In genomic region chr3:31227152-31227581, GRCh38 we compare ENCODE assay signal across 12 cellular contexts.
DNase-seq lines count a peak whose midpoint lies in the region; ATAC-seq, FAIRE-seq and TF ChIP-seq lines count a peak whose summit lies in the region.
"Had no signal": no experiment of that assay in that cellular context is flagged by ENCODE, and none has a peak within 500 bp of the region (broad histone marks: within the 10 kb centered on the region; RNA-seq: fewer than 3 reads in every experiment).

No MANE protein-coding gene starts in this region.

- no peak overlapping the region for H3K9ac ChIP-seq in Karpas-422 (ENCODE audit: low read length)

- H3K27ac Mint-ChIP-seq in CD14-positive monocyte = peak overlapping the region; percentile 85 to 97 (median 93)
- H3K27ac Mint-ChIP-seq in activated CD8-positive, alpha-beta T cell treated with anti-CD3 and anti-CD28 coated beads, Interleukin-2, amount 10 ng/mL, durations not matched to agents 7 days and 5 days = peak overlapping the region; percentile 85

- in situ Hi-C loops in brain microvascular endothelial cell (cut with HindIII; ENCODE audit: low pct_ligation_motif_present, low sequenced_read_pairs) = no loop called here
- in situ Hi-C loops in gastrocnemius medialis (cut with MboI; ENCODE audit: low sequenced_read_pairs in 4 of 4) = no loop called here

- 9 to 22% methylated on average over 3 of the region's 3 CpGs for WGBS in sigmoid colon, 2 donors

- no peaks in the 10 kb centered on the region for H3K27me3 ChIP-seq in Karpas-422 (ENCODE audit: low read length)
- H3K27me3 ChIP-seq in sigmoid colon = no peaks in the 10 kb centered on the region
- no peaks in the 10 kb centered on the region for H3K27me3 ChIP-seq in brain microvascular endothelial cell (replicated peaks)
- no peaks in the 10 kb centered on the region for H3K27me3 ChIP-seq in gastrocnemius medialis
- H3K27me3 ChIP-seq: heart right ventricle had no signal

- H3K79me2 ChIP-seq in Karpas-422 (ENCODE audit: low read length) = no peaks in the 10 kb centered on the region

- H3K9me2 ChIP-seq in Karpas-422 (replicated peaks; ENCODE audit: insufficient read depth, low read length) = no peaks in the 10 kb centered on the region

- H4K20me1 ChIP-seq in Karpas-422 (ENCODE audit: insufficient read depth, low read depth, low read length) = no peaks in the 10 kb centered on the region

- H3K9me3 Mint-ChIP-seq in CD14-positive monocyte = peaks cover 0 to 3% (median 0%) of the 10 kb centered on the region in 7 donors
- H3K9me3 Mint-ChIP-seq in activated CD8-positive, alpha-beta T cell treated with anti-CD3 and anti-CD28 coated beads, Interleukin-2, amount 10 ng/mL, durations not matched to agents 7 days and 5 days (ENCODE audit: insufficient read depth) = peaks cover 19% of the 10 kb centered on the region

- TF ChIP-seq POLR2A in sigmoid colon (IDR thresholded peaks at IDR 0.05) (no peak), gastrocnemius medialis (IDR thresholded peaks at IDR 0.05) (no peak)

- H3K4me1 Mint-ChIP-seq in CD14-positive monocyte = peaks cover 64% of the 10 kb centered on the region
- peaks cover 82% of the 10 kb centered on the region for H3K4me1 Mint-ChIP-seq in activated CD8-positive, alpha-beta T cell treated with anti-CD3 and anti-CD28 coated beads, Interleukin-2, amount 10 ng/mL, durations not matched to agents 7 days and 5 days (ENCODE audit: low read depth)

- no peak for TF ChIP-seq CTCF in CD14-positive monocyte (IDR thresholded peaks at IDR 0.05)
- no peak for TF ChIP-seq CTCF in sigmoid colon (IDR thresholded peaks at IDR 0.05)
- TF ChIP-seq CTCF in brain microvascular endothelial cell (IDR thresholded peaks at IDR 0.05; ENCODE audit: low read depth, low read length, missing control alignments) = no peak
- TF ChIP-seq CTCF in gastrocnemius medialis (IDR thresholded peaks at IDR 0.05 in 4 of 5, conservative IDR thresholded peaks at IDR 0.05 in 1 of 5) = no peak

- no peaks in the 10 kb centered on the region for H3K36me3 ChIP-seq in Karpas-422 (ENCODE audit: insufficient read depth, low read length)
- H3K36me3 ChIP-seq in sigmoid colon = no peaks in the 10 kb centered on the region
- no peaks in the 10 kb centered on the region for H3K36me3 ChIP-seq in brain microvascular endothelial cell (replicated peaks)
- no peaks in the 10 kb centered on the region for H3K36me3 ChIP-seq in gastrocnemius medialis
- H3K36me3 ChIP-seq: heart right ventricle had no signal

- H3K4me2 ChIP-seq in Karpas-422 (ENCODE audit: low read depth, low read length, poor library complexity, severe bottlenecking) = no peak overlapping the region

- intact Hi-C loops in CD14-positive monocyte (cut with micrococcal nuclease) = loop anchor here in 1 of 2 donors (5.0 kb wide), 1 partner anchor 40 kb away; no protein-coding TSS in a partner anchor
- intact Hi-C loops in sigmoid colon (cut with DNase I) = no loop called here
- intact Hi-C loops in gastrocnemius medialis (cut with DNase I; ENCODE audit: low total_unique reads) = no loop called here

- H3K4me1 ChIP-seq in Karpas-422 (ENCODE audit: low read length) (no peaks in the 10 kb centered on the region), sigmoid colon (no peaks in the 10 kb centered on the region), gastrocnemius medialis (no peaks in the 10 kb centered on the region)

- H3K4me3 Mint-ChIP-seq in CD14-positive monocyte = no peak overlapping the region
- H3K4me3 Mint-ChIP-seq in activated CD8-positive, alpha-beta T cell treated with anti-CD3 and anti-CD28 coated beads, Interleukin-2, amount 10 ng/mL, durations not matched to agents 7 days and 5 days = peak overlapping the region; percentile 12
- H3K4me3 Mint-ChIP-seq: brain had no signal

- no peak for TF ChIP-seq EP300 in sigmoid colon (IDR thresholded peaks at IDR 0.05)

- peak; percentile 54 for ATAC-seq in activated CD8-positive, alpha-beta T cell treated with anti-CD3 and anti-CD28 coated beads, Interleukin-2, amount 10 ng/mL, durations not matched to agents 7 days and 5 days
- ATAC-seq in gastrocnemius medialis = no peak
- ATAC-seq: SK-N-SH treated with all-trans-retinoic acid at 6 μM for 48 hours had no signal

- H3K27me3 Mint-ChIP-seq in CD14-positive monocyte (ENCODE audit: low read depth in 3 of 3) = peaks cover 0 to 3% (median 2%) of the 10 kb centered on the region in 3 donors
- no peaks in the 10 kb centered on the region for H3K27me3 Mint-ChIP-seq in activated CD8-positive, alpha-beta T cell treated with anti-CD3 and anti-CD28 coated beads, Interleukin-2, amount 10 ng/mL, durations not matched to agents 7 days and 5 days (ENCODE audit: low read depth)
- H3K27me3 Mint-ChIP-seq: brain had no signal

- H3K27ac ChIP-seq in Karpas-422 (ENCODE audit: low read length) (no peak overlapping the region), sigmoid colon (no peak overlapping the region), brain microvascular endothelial cell (no peak overlapping the region), gastrocnemius medialis (no peak overlapping the region)

- POLR2A ChIA-PET in activated CD8-positive, alpha-beta T cell treated with anti-CD3 and anti-CD28 coated beads, Interleukin-2, amount 10 ng/mL, durations not matched to agents 7 days and 5 days (lab: Charles Lee) = interaction anchor here (1.0 to 6.2 kb wide), 3 partner anchors 14 to 305 kb away, joined by 4 to 49 read pairs (median 12); partner anchors contain the start of gene STT3B

- DNase-seq in CD14-positive monocyte (ENCODE audit: low spot score) (no peak), GM19239 (ENCODE audit: insufficient read length, low spot score) (no peak), Karpas-422 (peak; percentile 60), sigmoid colon (no peak), DMS79 (lab: John Stamatoyannopoulos, UW) (no peak), brain microvascular endothelial cell (no peak), gastrocnemius medialis (no peak)
- DNase-seq in activated CD8-positive, alpha-beta T cell treated with anti-CD3 and anti-CD28 coated beads, Interleukin-2, amount 10 ng/mL, durations not matched to agents 7 days and 5 days = no peak
- DNase-seq: heart right ventricle, posterior cingulate gyrus had no signal

- no peak overlapping the region for H3K4me3 ChIP-seq in Karpas-422 (ENCODE audit: low read length)
- no peak overlapping the region for H3K4me3 ChIP-seq in sigmoid colon
- H3K4me3 ChIP-seq in brain microvascular endothelial cell (ENCODE audit: low read depth, low read length) = no peak overlapping the region
- no peak overlapping the region for H3K4me3 ChIP-seq in gastrocnemius medialis
- H3K4me3 ChIP-seq: heart right ventricle had no signal

- H3K9me3 ChIP-seq in Karpas-422 (ENCODE audit: low read length) = no peaks in the 10 kb centered on the region
- H3K9me3 ChIP-seq in sigmoid colon = no peaks in the 10 kb centered on the region
- H3K9me3 ChIP-seq in gastrocnemius medialis = no peaks in the 10 kb centered on the region
- H3K9me3 ChIP-seq: heart right ventricle had no signal

- H3K36me3 Mint-ChIP-seq in CD14-positive monocyte = no peaks in the 10 kb centered on the region
- peaks cover 26% of the 10 kb centered on the region for H3K36me3 Mint-ChIP-seq in activated CD8-positive, alpha-beta T cell treated with anti-CD3 and anti-CD28 coated beads, Interleukin-2, amount 10 ng/mL, durations not matched to agents 7 days and 5 days (ENCODE audit: low read depth)
- H3K36me3 Mint-ChIP-seq: brain had no signal

- CTCF ChIA-PET in activated CD8-positive, alpha-beta T cell treated with anti-CD3 and anti-CD28 coated beads, Interleukin-2, amount 10 ng/mL, durations not matched to agents 7 days and 5 days (lab: Charles Lee) = interaction anchor here (1.2 to 2.8 kb wide), 5 partner anchors 8 to 305 kb away, joined by 3 to 12 read pairs (median 7); partner anchors contain the start of gene STT3B

- FAIRE-seq in GM19239 (lab: Jason Lieb, UNC) = peak; percentile 11

- H2AFZ ChIP-seq in Karpas-422 (ENCODE audit: low read length) = no peak overlapping the region
